Comparison of ENCODE assay signal across 1 cellular context in the genomic region with DNA sequence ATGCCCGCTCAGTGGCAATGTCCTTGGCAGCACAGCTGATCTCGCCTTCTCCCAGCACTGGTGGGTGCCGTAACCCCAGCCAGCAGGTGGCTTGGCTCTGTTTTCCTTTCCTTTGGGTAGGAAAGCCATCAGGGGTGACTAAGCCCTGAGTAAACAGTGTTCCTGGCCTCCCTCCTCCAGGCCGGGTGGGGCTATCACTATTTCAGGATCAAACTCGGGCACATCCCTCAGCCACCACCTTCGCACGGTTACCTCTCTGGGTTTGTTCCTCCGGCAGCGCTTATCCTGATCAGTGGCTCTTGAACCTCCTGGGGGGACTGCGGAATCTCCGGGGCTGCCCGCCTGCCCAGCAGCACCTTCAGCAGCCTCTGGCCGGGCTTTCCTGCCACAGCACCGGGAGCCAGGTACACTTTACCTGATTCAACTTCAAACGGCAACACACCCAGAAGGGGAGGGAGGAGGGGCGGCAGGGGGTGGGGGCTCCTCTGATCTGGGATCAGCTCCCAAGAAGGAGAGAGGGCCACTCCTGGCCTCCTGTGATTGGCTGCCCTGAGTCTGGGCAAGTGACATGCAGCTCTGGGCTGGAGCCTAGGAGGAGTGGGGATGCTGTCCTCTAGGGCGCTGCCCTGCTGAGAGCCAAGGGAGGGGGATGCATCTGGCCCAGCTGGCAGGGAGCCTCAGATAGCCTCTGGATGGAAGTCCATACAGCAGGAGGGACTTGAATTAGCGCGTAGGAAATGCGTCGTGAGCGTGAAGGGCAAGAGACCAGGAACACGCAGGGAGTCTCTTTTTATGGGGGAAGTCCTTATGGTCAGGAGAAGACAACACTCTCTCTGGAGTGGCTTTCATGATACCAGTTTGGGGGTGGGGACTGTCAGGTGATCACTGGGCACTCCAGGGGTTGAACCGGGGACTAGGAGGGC.
TF ChIP-seq lines count a peak whose summit lies in the region.

A gene with protein sequence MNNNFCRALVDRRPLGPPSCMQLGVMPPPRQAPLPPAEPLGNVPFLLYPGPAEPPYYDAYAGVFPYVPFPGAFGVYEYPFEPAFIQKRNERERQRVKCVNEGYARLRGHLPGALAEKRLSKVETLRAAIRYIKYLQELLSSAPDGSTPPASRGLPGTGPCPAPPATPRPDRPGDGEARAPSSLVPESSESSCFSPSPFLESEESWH (minus strand): TSS at position 353 of the 923 bp plus-strand sequence. CDS start 11,812 bp downstream, outside the sequence.

TF ChIP-seq in SK-N-SH treated with all-trans-retinoic acid at 6 μM for 48 hours, 23 proteins besides CTCF, POLR2A, EP300 and RAD21 (continued from another document):
- no peak for TF ChIP-seq TCF4 (CRISPR knock-in tag; IDR thresholded peaks at IDR 0.05; ENCODE audit: borderline replicate concordance)
- TF ChIP-seq, protein P1, sequence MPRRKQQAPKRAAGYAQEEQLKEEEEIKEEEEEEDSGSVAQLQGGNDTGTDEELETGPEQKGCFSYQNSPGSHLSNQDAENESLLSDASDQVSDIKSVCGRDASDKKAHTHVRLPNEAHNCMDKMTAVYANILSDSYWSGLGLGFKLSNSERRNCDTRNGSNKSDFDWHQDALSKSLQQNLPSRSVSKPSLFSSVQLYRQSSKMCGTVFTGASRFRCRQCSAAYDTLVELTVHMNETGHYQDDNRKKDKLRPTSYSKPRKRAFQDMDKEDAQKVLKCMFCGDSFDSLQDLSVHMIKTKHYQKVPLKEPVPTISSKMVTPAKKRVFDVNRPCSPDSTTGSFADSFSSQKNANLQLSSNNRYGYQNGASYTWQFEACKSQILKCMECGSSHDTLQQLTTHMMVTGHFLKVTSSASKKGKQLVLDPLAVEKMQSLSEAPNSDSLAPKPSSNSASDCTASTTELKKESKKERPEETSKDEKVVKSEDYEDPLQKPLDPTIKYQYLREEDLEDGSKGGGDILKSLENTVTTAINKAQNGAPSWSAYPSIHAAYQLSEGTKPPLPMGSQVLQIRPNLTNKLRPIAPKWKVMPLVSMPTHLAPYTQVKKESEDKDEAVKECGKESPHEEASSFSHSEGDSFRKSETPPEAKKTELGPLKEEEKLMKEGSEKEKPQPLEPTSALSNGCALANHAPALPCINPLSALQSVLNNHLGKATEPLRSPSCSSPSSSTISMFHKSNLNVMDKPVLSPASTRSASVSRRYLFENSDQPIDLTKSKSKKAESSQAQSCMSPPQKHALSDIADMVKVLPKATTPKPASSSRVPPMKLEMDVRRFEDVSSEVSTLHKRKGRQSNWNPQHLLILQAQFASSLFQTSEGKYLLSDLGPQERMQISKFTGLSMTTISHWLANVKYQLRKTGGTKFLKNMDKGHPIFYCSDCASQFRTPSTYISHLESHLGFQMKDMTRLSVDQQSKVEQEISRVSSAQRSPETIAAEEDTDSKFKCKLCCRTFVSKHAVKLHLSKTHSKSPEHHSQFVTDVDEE (CRISPR knock-in tag; IDR thresholded peaks at IDR 0.05), result no peak
- TF ChIP-seq GLIS3 (CRISPR knock-in tag; IDR thresholded peaks at IDR 0.05), result no peak
- no peak for TF ChIP-seq PPARA (CRISPR knock-in tag; IDR thresholded peaks at IDR 0.05; ENCODE audit: borderline replicate concordance)
- TF ChIP-seq ZNF70 (CRISPR knock-in tag; IDR thresholded peaks at IDR 0.05), result no peak
- no peak for TF ChIP-seq TOX (CRISPR knock-in tag; IDR thresholded peaks at IDR 0.05; ENCODE audit: borderline replicate concordance)
- TF ChIP-seq CSDC2 (CRISPR knock-in tag; IDR thresholded peaks at IDR 0.05), result no peak
